ENCODE assay signal across 24 cellular contexts in the genomic region with DNA sequence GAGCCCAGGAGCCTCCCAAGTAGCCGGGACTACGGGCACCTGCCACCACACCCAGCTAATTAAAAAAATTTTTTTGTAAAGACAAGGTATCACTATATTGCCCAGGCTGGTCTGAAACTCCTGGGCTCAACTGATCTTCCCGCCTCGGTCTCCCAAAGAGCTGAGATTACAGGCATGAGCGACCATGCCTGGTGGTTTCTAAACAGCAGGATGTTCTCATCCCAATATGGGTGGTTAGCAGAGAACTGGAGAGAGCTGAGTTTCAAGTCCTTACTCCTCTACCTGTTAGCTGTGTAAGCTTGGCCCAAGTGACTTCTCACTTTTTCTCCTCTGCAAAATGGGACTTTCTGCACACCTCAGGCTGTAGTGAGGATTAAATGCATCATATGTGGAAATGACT.
"Had no signal": no experiment of that assay in that cellular context is flagged by ENCODE, and none has a peak within 500 bp of the region (broad histone marks: within the 10 kb centered on the region; RNA-seq: fewer than 3 reads in every experiment).

No MANE protein-coding gene starts in this region.

- DNase-seq: effector memory CD4-positive, alpha-beta T cell; heart right ventricle; islet precursor cell; left cardiac atrium; left ventricle myocardium superior; mesendoderm; naive B cell; nephron progenitor cell; retina; spleen; stimulated activated CD4-positive, alpha-beta T cell treated with anti-CD3 and anti-CD28 coated beads, Interleukin-15, amount 100 ng/mL, for 24 hours; stimulated activated CD4-positive, alpha-beta T cell treated with anti-CD3 and anti-CD28 coated beads, Interleukin-1b, Interleukin-23, amount 100 ng/mL, for 48 hours; stimulated activated CD4-positive, alpha-beta T cell treated with anti-CD3 and anti-CD28 coated beads, Interleukin-4, amount 100 ng/mL, for 24 hours; stimulated activated naive CD8-positive, alpha-beta T cell treated with anti-CD3 and anti-CD28 coated beads, Interleukin-15, amount 100 ng/mL, for 72 hours; transverse colon had no signal

- H3K27ac ChIP-seq: heart right ventricle, parathyroid adenoma, prostate gland, spleen, thoracic aorta, transverse colon had no signal

- H3K4me1 ChIP-seq: parathyroid adenoma, prostate gland, transverse colon had no signal

- H3K4me3 ChIP-seq: heart right ventricle, lung, prostate gland, spleen, thoracic aorta, transverse colon had no signal

- FAIRE-seq: endometrium, frontal cortex had no signal

- H3K9me3 ChIP-seq: heart right ventricle, prostate gland, spleen, thoracic aorta, transverse colon had no signal

- ATAC-seq: esophagus mucosa; heart right ventricle; left cardiac atrium; left ventricle myocardium superior; sciatic nerve; stimulated activated memory B cell treated with anti-CD40 and anti-IgM and Interleukin-4, amounts not matched to agents 10 μg/mL and 1 μg/mL and 100 μg/mL, for 72 hours; stimulated activated naive CD8-positive, alpha-beta T cell treated with anti-CD3 and anti-CD28 coated beads, Interleukin-15, amount 100 ng/mL, for 72 hours had no signal
